1 cellular context compared by ENCODE assay signal in genomic region chr14:24818054-24818822, GRCh38.
TF ChIP-seq lines count a peak whose summit lies in the region.

No MANE protein-coding gene starts in this region.

TF ChIP-seq in HepG2, 621 proteins besides CTCF, POLR2A, EP300 and RAD21 (continued from another document and continues in another):
- TF ChIP-seq KDM4B (CRISPR knock-in tag; IDR thresholded peaks at IDR 0.05) (peak; percentile 77), KMT2B (CRISPR knock-in tag; IDR thresholded peaks at IDR 0.05) (peak; percentile 69), ZNF709 (CRISPR knock-in tag; IDR thresholded peaks at IDR 0.05) (peak; percentile 41; the same call in 1 of the 2 replicates), ZNF329 (CRISPR knock-in tag; IDR thresholded peaks at IDR 0.05; ENCODE audit: low read depth) (0 out of 2 replicates have a peak, but pooled peaks have one; percentile 81), TBX2 (CRISPR knock-in tag; IDR thresholded peaks at IDR 0.05; ENCODE audit: borderline replicate concordance) (peak; percentile 82), NFKB2 (CRISPR knock-in tag; IDR thresholded peaks at IDR 0.05; ENCODE audit: borderline replicate concordance) (peak; percentile 88), PAWR (CRISPR knock-in tag; IDR thresholded peaks at IDR 0.05; ENCODE audit: borderline replicate concordance) (peak; percentile 98; the same call in 1 of the 2 replicates), FOXK2 (IDR thresholded peaks at IDR 0.05) (no peak; the same call in none of the 2 replicates), ZNF747 (CRISPR knock-in tag; IDR thresholded peaks at IDR 0.05; ENCODE audit: borderline replicate concordance) (peak; percentile 84; the same call in 1 of the 2 replicates), ZNF878 (CRISPR knock-in tag; IDR thresholded peaks at IDR 0.05) (peak; percentile 48), MXD1 (CRISPR knock-in tag; IDR thresholded peaks at IDR 0.05) (0 out of 2 replicates have a peak, but pooled peaks have one; percentile 29), KDM2A (CRISPR knock-in tag; IDR thresholded peaks at IDR 0.05; ENCODE audit: borderline replicate concordance, low read depth) (peak; percentile 15; the same call in 1 of the 2 replicates), ZSCAN21 (CRISPR knock-in tag; IDR thresholded peaks at IDR 0.05; ENCODE audit: borderline replicate concordance) (peak; percentile 96), PRDM15 (CRISPR knock-in tag; IDR thresholded peaks at IDR 0.05) (no peak), PHF20 (CRISPR knock-in tag; IDR thresholded peaks at IDR 0.05) (peak; percentile 61), AFF4 (CRISPR knock-in tag; IDR thresholded peaks at IDR 0.05) (no peak), PRDM4 (CRISPR knock-in tag; IDR thresholded peaks at IDR 0.05; ENCODE audit: borderline replicate concordance) (0 out of 2 replicates have a peak, but pooled peaks have one; percentile 23), ZSCAN5A (CRISPR knock-in tag; IDR thresholded peaks at IDR 0.05; ENCODE audit: borderline replicate concordance) (peak; percentile 91), SOX5 (CRISPR knock-in tag; IDR thresholded peaks at IDR 0.05; ENCODE audit: borderline replicate concordance) (peak; percentile 92), KDM5B (CRISPR knock-in tag; IDR thresholded peaks at IDR 0.05; ENCODE audit: borderline replicate concordance) (peak; percentile 76; the same call in 1 of the 2 replicates), CBFB (CRISPR knock-in tag; IDR thresholded peaks at IDR 0.05) (peak; percentile 67; the same call in 1 of the 2 replicates), PITX1 (CRISPR knock-in tag; IDR thresholded peaks at IDR 0.05) (peak; percentile 94), HNRNPUL1 (IDR thresholded peaks at IDR 0.05; ENCODE audit: low read depth, low read length) (peak; percentile 56; the same call in 1 of the 2 replicates), ZFP36 (IDR thresholded peaks at IDR 0.05; ENCODE audit: borderline replicate concordance, low read depth, low read length, partially characterized antibody) (peak; percentile 11), GPBP1L1 (CRISPR knock-in tag; IDR thresholded peaks at IDR 0.05) (no peak), ZBTB8A (CRISPR knock-in tag; IDR thresholded peaks at IDR 0.05; ENCODE audit: borderline replicate concordance, low read depth) (peak; percentile 83), ATF4 (CRISPR knock-in tag; IDR thresholded peaks at IDR 0.05) (peak; percentile 29 to 37; a peak in 2 of 4 replicates), MAFK (conservative IDR thresholded peaks at IDR 0.05 in 1 of 2, IDR thresholded peaks at IDR 0.05 in 1 of 2; ENCODE audit: low read length in 2 of 2) (peak in 1 of 2 experiments; percentile 52; a peak in 1 of 4 replicates), ZZZ3 (CRISPR knock-in tag; IDR thresholded peaks at IDR 0.05; ENCODE audit: borderline replicate concordance) (peak; percentile 87), ZNF512 (CRISPR knock-in tag; IDR thresholded peaks at IDR 0.05) (no peak), WIZ (CRISPR knock-in tag; IDR thresholded peaks at IDR 0.05) (peak; percentile 84), HMGXB4 (CRISPR knock-in tag; IDR thresholded peaks at IDR 0.05; ENCODE audit: borderline replicate concordance in 1 of 2, low read depth in 1 of 2) (peak; percentile 12 to 46; a peak in 1 of 4 replicates), ISL2 (CRISPR knock-in tag; IDR thresholded peaks at IDR 0.05) (peak; percentile 93), SKIL (CRISPR knock-in tag; IDR thresholded peaks at IDR 0.05; ENCODE audit: borderline replicate concordance) (no peak; the same call in 1 of the 2 replicates), ZKSCAN5 (CRISPR knock-in tag; IDR thresholded peaks at IDR 0.05) (no peak), DNMT3B (CRISPR knock-in tag; conservative IDR thresholded peaks at IDR 0.05) (peak; percentile 96), SNAPC5 (CRISPR knock-in tag; IDR thresholded peaks at IDR 0.05; ENCODE audit: borderline replicate concordance) (0 out of 2 replicates have a peak, but pooled peaks have one; percentile 41), ZNF891 (CRISPR knock-in tag; IDR thresholded peaks at IDR 0.05) (peak; percentile 91)
